Comparison of ENCODE assay signal across 8 cellular contexts in the genomic region with DNA sequence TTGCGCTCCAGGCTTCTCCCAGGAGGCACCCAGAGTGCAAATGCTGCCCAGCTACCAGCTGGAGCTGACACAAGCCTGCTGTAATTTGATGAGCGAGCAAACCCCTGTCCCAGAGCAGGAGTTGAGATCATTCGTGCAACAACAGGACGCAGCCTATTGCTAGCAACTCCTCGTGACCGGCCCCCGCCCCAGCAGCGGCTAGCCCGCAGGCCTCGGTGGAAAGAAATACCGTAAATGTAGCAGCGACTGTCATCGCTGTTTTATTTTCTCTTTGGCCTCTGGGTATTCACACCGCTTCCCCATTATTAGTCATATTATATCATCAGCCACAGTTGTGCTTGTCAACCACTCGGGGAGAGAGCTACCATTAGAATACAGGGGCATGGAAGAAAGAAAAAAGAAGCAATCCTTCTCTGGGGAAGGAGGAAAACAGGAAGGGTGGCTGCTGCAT. TPM values are rescaled to one million over a fixed set of nuclear protein-coding genes. Genes with fewer than 3 reads are reported as not detected.
A peak's percentile ranks its signal among the peaks of the same experiment; 100 is the strongest.
DNase-seq lines count a peak whose midpoint lies in the region; ATAC-seq and TF ChIP-seq lines count a peak whose summit lies in the region.

No MANE protein-coding gene starts in this region.

- peak overlapping the region; percentile 9 for H3K4me3 Mint-ChIP-seq in mesothelial cell of epicardium

- peaks cover 8% of the 10 kb centered on the region for H3K4me1 Mint-ChIP-seq in mesothelial cell of epicardium

- H3K9me3 Mint-ChIP-seq in mesothelial cell of epicardium: peaks cover 5% of the 10 kb centered on the region

- in situ Hi-C loops in ACHN (cut with HindIII; ENCODE audit: low pct_ligation_motif_present, low pct_unique_long_range_greater_than_20kb, low sequenced_read_pairs): no loop called here
- in situ Hi-C loops in KBM-7 (cut with MboI; ENCODE audit: low pct_unique_long_range_greater_than_20kb, low sequenced_read_pairs): no loop called here

- H3K27me3 Mint-ChIP-seq in mesothelial cell of epicardium (ENCODE audit: low read depth): no peaks in the 10 kb centered on the region

- no peak for ATAC-seq in HG03342 (IDR thresholded peaks at IDR 0.05; ENCODE audit: unreplicated experiment)

- peak; percentile 85 for DNase-seq in AG20443 (ENCODE audit: low spot score)
- DNase-seq in NCI-H2107 (lab: John Stamatoyannopoulos, UW): peak; percentile 42
- DNase-seq in astrocyte of the hippocampus (ENCODE audit: low read depth, low spot score): peak; percentile 77
- DNase-seq in mesothelial cell of epicardium (ENCODE audit: low spot score in 2 of 2, unreplicated experiment in 2 of 2): peak in 1 of 2 experiments; percentile 42
- no peak for DNase-seq in ACHN
- no peak for DNase-seq in KBM-7
- DNase-seq in NCI-H128 (lab: John Stamatoyannopoulos, UW; ENCODE audit: unreplicated experiment): no peak

- peak overlapping the region; percentile 16 for H3K27ac Mint-ChIP-seq in mesothelial cell of epicardium

- TF ChIP-seq CTCF in mesothelial cell of epicardium (IDR thresholded peaks at IDR 0.05; ENCODE audit: unreplicated experiment): no peak

- no peaks in the 10 kb centered on the region for H3K36me3 Mint-ChIP-seq in mesothelial cell of epicardium

RNA-seq across cellular contexts. Expression of a gene that starts 59.2 kb away (rescaled TPM):
- total RNA-seq in mesothelial cell of epicardium: 237 to 248 TPM (median 241 TPM) in 3 replicates

Comparison
In these comparisons a context has a peak if more than half of its experiments do, and no peak if none do; other contexts are left out.
1. DNase-seq: peak in AG20443 (single experiment), NCI-H2107 (single experiment) and astrocyte of the hippocampus (single experiment); none in ACHN (single experiment), KBM-7 (single experiment) and NCI-H128 (single experiment).